8 cellular contexts compared by ENCODE assay signal in the genomic region with DNA sequence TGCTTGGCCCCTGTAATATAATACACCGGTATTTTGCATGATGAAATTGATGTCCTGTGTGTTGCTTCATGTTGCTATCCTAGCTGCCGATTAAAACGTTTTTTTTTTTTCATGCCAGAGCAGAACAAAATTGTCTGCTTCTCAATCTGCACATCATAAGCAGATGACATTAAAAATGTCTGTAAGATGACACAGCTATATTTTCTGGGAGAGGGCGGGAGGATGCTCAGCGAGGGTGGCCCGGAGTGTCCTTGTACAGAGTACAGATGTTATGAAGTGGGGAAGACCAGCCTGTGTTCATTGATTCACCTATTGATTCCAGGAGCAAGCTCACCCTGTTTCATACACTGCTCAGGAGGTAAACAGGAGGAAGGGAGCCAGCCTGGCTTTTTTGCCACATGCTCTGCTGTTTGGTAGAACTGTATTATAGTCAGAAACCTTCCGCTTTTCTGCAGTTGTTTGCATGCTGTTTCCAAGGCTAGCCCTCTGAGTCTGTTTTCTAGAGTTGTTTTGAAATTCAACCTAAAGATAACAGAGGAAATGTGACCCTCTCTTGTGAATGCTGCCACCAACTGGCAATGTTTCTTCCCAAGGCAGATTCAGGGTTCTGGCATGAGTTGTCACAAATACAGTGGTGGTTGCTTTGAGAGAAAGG. TPM values are rescaled to one million over a fixed set of nuclear protein-coding genes. Genes with fewer than 3 reads are reported as not detected.
A peak's percentile ranks its signal among the peaks of the same experiment; 100 is the strongest.
DNase-seq lines count a peak whose midpoint lies in the region; ATAC-seq and TF ChIP-seq lines count a peak whose summit lies in the region.

No MANE protein-coding gene starts in this region.

- H3K4me3 ChIP-seq in astrocyte of the spinal cord (ENCODE audit: low read depth, low read length) (no peak overlapping the region), lower leg skin (ENCODE audit: low read depth, poor library complexity, severe bottlenecking) (no peak overlapping the region)

- H4K8ac ChIP-seq in H9 (replicated peaks; ENCODE audit: insufficient read length, low read depth, low read length): no peak overlapping the region

- H3K9me3 ChIP-seq in H9 (ENCODE audit: control insufficient read depth, low read depth, low read length): no peaks in the 10 kb centered on the region

- peak overlapping the region; percentile 8 for H3K4me2 ChIP-seq in H9 (ENCODE audit: insufficient read depth, insufficient read length, low read length)

- no peak overlapping the region for H2AFZ ChIP-seq in H9 (ENCODE audit: low read length)

- H3K36me3 Mint-ChIP-seq in CD14-positive monocyte: no peaks in the 10 kb centered on the region
- no peaks in the 10 kb centered on the region for H3K36me3 Mint-ChIP-seq in H9 (ENCODE audit: insufficient read depth in 1 of 3, low read depth in 3 of 3)
- H3K36me3 Mint-ChIP-seq in memory B cell: no peaks in the 10 kb centered on the region

- no peak overlapping the region for H2BK5ac ChIP-seq in H9 (ENCODE audit: insufficient read length, low read length)

- WGBS in H9 (ENCODE audit: extremely low coverage, insufficient read length, low lambda C conversion rate): no CpG with 5 or more reads among the region's 7 CpGs
- WGBS in lower leg skin, 2 donors: 41 to 45% methylated on average over 7 of the region's 7 CpGs

- H3K79me2 ChIP-seq in H9 (ENCODE audit: insufficient read depth, low read length): no peaks in the 10 kb centered on the region

- no peak overlapping the region for H2BK12ac ChIP-seq in H9 (ENCODE audit: insufficient read length, low read depth, low read length)

- H3K4ac ChIP-seq in H9 (ENCODE audit: low read depth, low read length): no peak overlapping the region

- no peak overlapping the region for H3K18ac ChIP-seq in H9 (ENCODE audit: insufficient read length, low read depth, low read length)

- H2BK120ac ChIP-seq in H9 (ENCODE audit: low read depth, low read length, poor library complexity, severe bottlenecking): no peak overlapping the region

- peak overlapping the region; percentile 88 to 96 (median 96) for H3K27ac Mint-ChIP-seq in CD14-positive monocyte
- peak overlapping the region in 1 of 3 experiments; percentile 13; a peak in 1 of 7 replicates for H3K27ac Mint-ChIP-seq in H9
- no peak overlapping the region for H3K27ac Mint-ChIP-seq in memory B cell

- intact Hi-C loops in CD14-positive monocyte (cut with micrococcal nuclease): loop anchor here in 1 of 2 donors (10.0 kb wide), 1 partner anchor 826 kb away; no protein-coding TSS in a partner anchor
- intact Hi-C loops in lower leg skin (cut with DNase I; ENCODE audit: low total_unique reads): loop anchor here (10.0 kb wide), 1 partner anchor 314 kb away; no protein-coding TSS in a partner anchor

- H2BK15ac ChIP-seq in H9 (ENCODE audit: low read depth, low read length): no peak overlapping the region

- no peak overlapping the region for H2AK5ac ChIP-seq in H9 (ENCODE audit: insufficient read length, low read length)

- H3K4me1 Mint-ChIP-seq in CD14-positive monocyte (peaks cover 41% of the 10 kb centered on the region), H9 (peaks cover 8 to 17% of the 10 kb centered on the region in 2 experiments), memory B cell (peaks cover 3% of the 10 kb centered on the region)

- ATAC-seq in memory B cell (ENCODE audit: low read depth): peak; percentile 7
- ATAC-seq in GM21360 (IDR thresholded peaks at IDR 0.05; ENCODE audit: unreplicated experiment): no peak

- no peak for TF ChIP-seq POLR2A in lower leg skin (IDR thresholded peaks at IDR 0.05)

- TF ChIP-seq CTCF in CD14-positive monocyte (IDR thresholded peaks at IDR 0.05): peak; percentile 63
- peak; percentile 62 for TF ChIP-seq CTCF in H9 (conservative IDR thresholded peaks at IDR 0.05)
- peak; percentile 59 for TF ChIP-seq CTCF in astrocyte of the spinal cord (IDR thresholded peaks at IDR 0.05; ENCODE audit: low read depth, low read length)
- no peak for TF ChIP-seq CTCF in lower leg skin (IDR thresholded peaks at IDR 0.05)

- no peak overlapping the region for H4K91ac ChIP-seq in H9 (ENCODE audit: insufficient read length, low read depth, low read length)

- peak; percentile 63 for DNase-seq in CD14-positive monocyte (ENCODE audit: low spot score)
- DNase-seq in H9: peak; percentile 40
- DNase-seq in NCI-H774 (lab: John Stamatoyannopoulos, UW): peak; percentile 27
- peak; percentile 45 for DNase-seq in astrocyte of the spinal cord (ENCODE audit: low read depth, low spot score)
- DNase-seq in memory B cell (ENCODE audit: low spot score in 2 of 2): no peak
- DNase-seq in OCI-M2 (lab: John Stamatoyannopoulos, UW; ENCODE audit: unreplicated experiment): no peak
- DNase-seq in lower leg skin (ENCODE audit: low spot score in 2 of 2): no peak

- no peak overlapping the region for H3K9ac ChIP-seq in H9 (ENCODE audit: extremely low read depth, insufficient read length, low read length)

- H3K14ac ChIP-seq in H9 (ENCODE audit: insufficient read depth, low read length): no peak overlapping the region

- H3K4me3 Mint-ChIP-seq in CD14-positive monocyte: peak overlapping the region; percentile 75 to 89
- no peak overlapping the region for H3K4me3 Mint-ChIP-seq in H9
- no peak overlapping the region for H3K4me3 Mint-ChIP-seq in memory B cell

- H3K56ac ChIP-seq in H9 (ENCODE audit: insufficient read length, low read depth, low read length): no peak overlapping the region

- peaks cover 2 to 5% (median 3%) of the 10 kb centered on the region in 3 donors for H3K27me3 Mint-ChIP-seq in CD14-positive monocyte (ENCODE audit: low read depth in 3 of 3)
- H3K27me3 Mint-ChIP-seq in H9 (ENCODE audit: low read depth): peaks cover 13% of the 10 kb centered on the region
- H3K27me3 Mint-ChIP-seq in memory B cell: peaks cover 7% of the 10 kb centered on the region

- in situ Hi-C loops in astrocyte of the spinal cord (cut with HindIII; ENCODE audit: low sequenced_read_pairs): no loop called here

- no peaks in the 10 kb centered on the region; the same call in 1 of the 2 replicates for H3K4me1 ChIP-seq in H9 (ENCODE audit: insufficient read depth, low read length)

- no peak overlapping the region for H3K27ac ChIP-seq in H9 (ENCODE audit: insufficient read length, low read depth, low read length)

- H3K23ac ChIP-seq in H9 (ENCODE audit: insufficient read length, low read depth, low read length): no peak overlapping the region

- no peaks in the 10 kb centered on the region for H4K20me1 ChIP-seq in H9 (ENCODE audit: control insufficient read depth, insufficient read depth, insufficient read length)

- no peak overlapping the region for H4K5ac ChIP-seq in H9 (ENCODE audit: insufficient read length, low read depth, low read length)

- no peak overlapping the region for H2BK20ac ChIP-seq in H9 (ENCODE audit: low read depth, low read length, poor library complexity, severe bottlenecking)

- H3K27me3 ChIP-seq in H9 (ENCODE audit: insufficient read depth, low read length): no peaks in the 10 kb centered on the region

- H3K79me1 ChIP-seq in H9 (ENCODE audit: insufficient read depth, low read depth, low read length, poor library complexity, severe bottlenecking): no peaks in the 10 kb centered on the region

- H3K9me3 Mint-ChIP-seq in CD14-positive monocyte (no peaks in the 10 kb centered on the region), H9 (no peaks in the 10 kb centered on the region), memory B cell (no peaks in the 10 kb centered on the region)

- H3T11ph ChIP-seq in H9 (ENCODE audit: low read length): no peak overlapping the region

- peaks cover 5% of the 10 kb centered on the region for H3K23me2 ChIP-seq in H9 (ENCODE audit: insufficient read length, low read depth, low read length, poor library complexity, severe bottlenecking)

RNA-seq across cellular contexts. Expression of a gene that starts 4.7 kb away (rescaled TPM):
- 1 to 10 TPM; 2.4 to 3.5 TPM for polyA plus RNA-seq in CD14-positive monocyte
- total RNA-seq in H9 (2021): 10.0 and 10.1 TPM in 2 replicates
- total RNA-seq in lower leg skin: 100 to 1,000 TPM in 1 of 4 donors, 10 to 100 TPM in 3; 52.6 to 114 (median 56.1) TPM

Comparison
In these comparisons a context has a peak if more than half of its experiments do, and no peak if none do; other contexts are left out.
1. DNase-seq: peak in CD14-positive monocyte (single experiment), H9 (single experiment), NCI-H774 (single experiment) and astrocyte of the spinal cord (single experiment); none in memory B cell (0 of 2), OCI-M2 (single experiment) and lower leg skin (0 of 2).
2. H3K4me3 Mint-ChIP-seq: peak in CD14-positive monocyte (2 of 2); none in H9 (0 of 2) and memory B cell (single experiment).
3. CTCF ChIP-seq: peak in CD14-positive monocyte (single experiment), H9 (single experiment) and astrocyte of the spinal cord (single experiment); none in lower leg skin (0 of 3).